Comparison of ENCODE assay signal across 8 cellular contexts in genomic region chr19:46659151-46660007, GRCh38. TPM values are rescaled to one million over a fixed set of nuclear protein-coding genes. Genes with fewer than 3 reads are reported as not detected.
DNase-seq lines count a peak whose midpoint lies in the region; ATAC-seq, FAIRE-seq and TF ChIP-seq lines count a peak whose summit lies in the region.

No MANE protein-coding gene starts in this region.

- H3K4me1 ChIP-seq in KMS-11 (ENCODE audit: low read depth, poor library complexity, severe bottlenecking) = peaks cover 32% of the 10 kb centered on the region
- H3K4me1 ChIP-seq in K562 (replicated peaks in 1 of 2; ENCODE audit: control insufficient read depth in 2 of 2, insufficient read depth in 2 of 2, low read length in 2 of 2) = peaks cover 27 to 30% of the 10 kb centered on the region in 2 experiments
- H3K4me1 ChIP-seq in upper lobe of left lung = peaks cover 20 to 29% (median 27%) of the 10 kb centered on the region in 4 donors

- no peaks in the 10 kb centered on the region for H3K9me3 Mint-ChIP-seq in memory B cell

- no peaks in the 10 kb centered on the region for H3K79me2 ChIP-seq in KMS-11 (ENCODE audit: insufficient read depth, low read depth)
- H3K79me2 ChIP-seq in K562 (ENCODE audit: control insufficient read depth, insufficient read depth, low read length) = no peaks in the 10 kb centered on the region

- TF ChIP-seq CTCF in BJ (IDR thresholded peaks at IDR 0.05; ENCODE audit: insufficient read depth, low read depth, low read length) (no peak), KMS-11 (conservative IDR thresholded peaks at IDR 0.05; ENCODE audit: low read depth, low read length) (no peak), K562 (IDR thresholded peaks at IDR 0.05 in 2 of 3, conservative IDR thresholded peaks at IDR 0.05 in 1 of 3; ENCODE audit: insufficient read depth in 2 of 3, low read depth in 1 of 3, low read length in 3 of 3) (no peak), upper lobe of left lung (IDR thresholded peaks at IDR 0.05) (no peak)

- H3K27ac Mint-ChIP-seq in memory B cell = no peak overlapping the region

- intact Hi-C loops in K562 (cut with micrococcal nuclease) = no loop called here

- ATAC-seq in K562 (peak; percentile 42), memory B cell (ENCODE audit: low read depth) (no peak), upper lobe of left lung (ENCODE audit: low FRiP score in 2 of 2) (no peak), HG02571 (IDR thresholded peaks at IDR 0.05; ENCODE audit: unreplicated experiment) (no peak), HG02678 (IDR thresholded peaks at IDR 0.05; ENCODE audit: unreplicated experiment) (no peak), GM21360 (IDR thresholded peaks at IDR 0.05; ENCODE audit: unreplicated experiment) (no peak)

- no TSS peak for BruUV-seq in K562 (replicated peaks; lab: Mats Ljungman, UMichigan)

- H3K36me3 ChIP-seq in BJ (ENCODE audit: control insufficient read depth, insufficient read depth, low read length) = no peaks in the 10 kb centered on the region
- no peaks in the 10 kb centered on the region for H3K36me3 ChIP-seq in KMS-11 (ENCODE audit: insufficient read depth)
- no peaks in the 10 kb centered on the region for H3K36me3 ChIP-seq in K562 (ENCODE audit: control insufficient read depth, insufficient read depth, low read length)
- H3K36me3 ChIP-seq in upper lobe of left lung = no peaks in the 10 kb centered on the region

- H3K27ac ChIP-seq in KMS-11 = no peak overlapping the region
- peak overlapping the region; percentile 54; the same call in 2 of the 3 replicates for H3K27ac ChIP-seq in K562 (ENCODE audit: extremely low read depth, low read depth, low read length)
- H3K27ac ChIP-seq in upper lobe of left lung = peak overlapping the region; percentile 53 to 83 (median 76)

- DNase-seq in BJ (ENCODE audit: low read depth) = no peak
- peak; percentile 88 to 92 (median 91) for DNase-seq in K562 (ENCODE audit: extremely low read depth in 1 of 4, low spot score in 3 of 4)
- DNase-seq in memory B cell (ENCODE audit: low spot score in 2 of 2) = no peak
- DNase-seq in upper lobe of left lung = peak in 1 of 2 donors; percentile 75

- TF ChIP-seq RAD21 in K562 (CRISPR knock-in tag; conservative IDR thresholded peaks at IDR 0.05 in 1 of 2, IDR thresholded peaks at IDR 0.05 in 1 of 2) = no peak

- TF ChIP-seq POLR2A in K562 (conservative IDR thresholded peaks at IDR 0.05) = no peak
- no peak for TF ChIP-seq POLR2A in upper lobe of left lung (IDR thresholded peaks at IDR 0.05)

- CTCF ChIA-PET in BJ (lab: Yijun Ruan, JAX) = interaction anchor here (0.6 to 11.4 kb wide), 4 partner anchors 9 to 48 kb away, joined by 3 to 347 read pairs (median 6); partner anchors contain the start of genes CALM3 and GNG8
- CTCF ChIA-PET in K562 (lab: Yijun Ruan, JAX; ENCODE audit: low intra/inter-chr PET ratio) = no interaction called here

- H3K9ac ChIP-seq in KMS-11 (no peak overlapping the region), K562 (ENCODE audit: insufficient read depth in 1 of 2, low read depth in 2 of 2, low read length in 2 of 2) (peak overlapping the region; percentile 32 to 83; a peak in 3 of 4 replicates)

- peaks cover 14% of the 10 kb centered on the region for H3K4me1 Mint-ChIP-seq in memory B cell

- H3K4me2 ChIP-seq in KMS-11 = peak overlapping the region; percentile 30; the same call in 1 of the 2 replicates
- H3K4me2 ChIP-seq in K562 (ENCODE audit: insufficient read depth, low read length) = peak overlapping the region; percentile 80

- peak overlapping the region; percentile 65 for H3K4me3 Mint-ChIP-seq in memory B cell

- in situ Hi-C loops in K562 (cut with MboI) = loop anchor here (5.0 kb wide), 1 partner anchor 47 kb away; no protein-coding TSS in a partner anchor

- TF ChIP-seq EP300 in K562 (IDR thresholded peaks at IDR 0.05; ENCODE audit: low read length) = peak; percentile 11; the same call in 1 of the 2 replicates
- TF ChIP-seq EP300 in upper lobe of left lung (IDR thresholded peaks at IDR 0.05) = no peak

- H3K9me1 ChIP-seq in K562 (ENCODE audit: control insufficient read depth, insufficient read depth, low read length) = no peaks in the 10 kb centered on the region

- POLR2A ChIA-PET in BJ (lab: Charles Lee) = no interaction called here
- POLR2A ChIA-PET in K562 (lab: Yijun Ruan, JAX) = interaction anchor here (0.9 kb wide), 1 partner anchor 297 kb away, joined by 3 read pairs; no protein-coding TSS in a partner anchor

- H3K4me3 ChIP-seq in BJ (ENCODE audit: low read depth, low read length) (peak overlapping the region; percentile 75), KMS-11 (IDR thresholded peaks at IDR 0.05; ENCODE audit: insufficient read depth, low read depth, low read length) (no peak overlapping the region), K562 (peak overlapping the region; percentile 54), upper lobe of left lung (peak overlapping the region in 3 of 4 donors; percentile 46 to 61 (median 56))

- 2% methylated on average over 15 of the region's 28 CpGs for WGBS in K562 (ENCODE audit: insufficient coverage, low coverage, missing lambda C conversion rate)
- 4 to 7% methylated on average over 25 to 27 of the region's 28 CpGs for WGBS in upper lobe of left lung, 2 donors

- H4K20me1 ChIP-seq in KMS-11 (ENCODE audit: insufficient read depth) = no peaks in the 10 kb centered on the region
- no peaks in the 10 kb centered on the region for H4K20me1 ChIP-seq in K562 (replicated peaks; ENCODE audit: control insufficient read depth, insufficient read depth, low read length)

- no peak overlapping the region for H2AFZ ChIP-seq in KMS-11 (ENCODE audit: low read depth)
- peak overlapping the region; percentile 75 for H2AFZ ChIP-seq in K562 (ENCODE audit: low read depth, low read length)

- no peaks in the 10 kb centered on the region for H3K36me3 Mint-ChIP-seq in memory B cell

- H3K27me3 ChIP-seq in BJ (ENCODE audit: control insufficient read depth, insufficient read depth, low read length) (no peaks in the 10 kb centered on the region), KMS-11 (ENCODE audit: insufficient read depth, low read depth) (peaks cover 76% of the 10 kb centered on the region), K562 (ENCODE audit: control insufficient read depth in 2 of 2, insufficient read depth in 2 of 2, low read length in 2 of 2) (no peaks in the 10 kb centered on the region), upper lobe of left lung (peaks cover 0 to 20% (median 11%) of the 10 kb centered on the region in 4 donors)

- H3K9me3 ChIP-seq in K562 (replicated peaks; ENCODE audit: control insufficient read depth, insufficient read depth, low read depth, low read length) (no peaks in the 10 kb centered on the region), upper lobe of left lung (no peaks in the 10 kb centered on the region)

- FAIRE-seq in K562 (lab: Jason Lieb, UNC) = peak; percentile 84

- peaks cover 18% of the 10 kb centered on the region for H3K27me3 Mint-ChIP-seq in memory B cell

RNA-seq across cellular contexts. Expression of gene DACT3, which starts 1.6 kb away (rescaled TPM):
- polyA plus RNA-seq in BJ (2011; rRNA removed) (6.2 and 7.1 TPM in 2 replicates), K562 (2011; rRNA removed) (3.3 and 3.5 TPM in 2 replicates), K562 (2014; fragmentation: Illumina TruSeq; extraction: Trizol) (4.1 and 4.2 TPM in 2 replicates), K562 (2014; fragmentation: Nextera tagmentation; extraction: Ambion mirVana) (under 1 TPM; 0.67 to 0.83 TPM), K562 (2014; rRNA removed) (3.3 and 5.1 TPM in 2 replicates)
- 4.1 and 5.5 TPM in 2 replicates for polyA minus RNA-seq in BJ (2011; rRNA and poly(A)+ RNA removed)
- 6.5 and 10.4 TPM in 2 replicates for total RNA-seq in K562 (2011; cell fraction: chromatin; rRNA removed; ENCODE audit: low replicate concordance)
- 5.1 and 6.8 TPM in 2 replicates for total RNA-seq in K562 (2011; cell fraction: nucleolus; rRNA removed)
- total RNA-seq in K562 (2011; cell fraction: nucleoplasm; rRNA removed) = 6.0 and 8.6 TPM in 2 replicates
- total RNA-seq in K562 (2014; rRNA removed) (4.7 and 6.5 TPM in 2 replicates), K562 (2014; rRNA removed; fragmentation: Illumina TruSeq; extraction: Trizol) (2.8 TPM in 2 replicates), K562 (2015; rRNA removed; fragmentation: Illumina TruSeq; extraction: Trizol) (2.3 and 2.5 TPM in 2 replicates), K562 (2021) (5.9 and 6.5 TPM in 2 replicates), upper lobe of left lung (10 to 100 TPM in 2 of 6 donors, 1 to 10 TPM in 4; 1.8 to 12.0 (median 4.0) TPM)
- 3.0 and 6.0 TPM in 2 replicates for polyA plus RNA-seq in K562 (2011; cell fraction: cytosol; rRNA removed)
- polyA plus RNA-seq in K562 (2011; cell fraction: nucleus; rRNA removed) = 3.7 and 5.0 TPM in 2 replicates
- 1.3 and 2.1 TPM in 2 replicates for polyA plus RNA-seq in K562 (2012)
- polyA minus RNA-seq in K562 (2011; rRNA and poly(A)+ RNA removed) = 1.9 and 3.0 TPM in 2 replicates
- polyA minus RNA-seq in K562 (2011; cell fraction: cytosol; rRNA and poly(A)+ RNA removed) = 2.0 and 2.5 TPM in 2 replicates
- 0.67 and 1.1 TPM in 2 replicates for polyA minus RNA-seq in K562 (2011; cell fraction: nucleus; rRNA and poly(A)+ RNA removed)

RNA-seq across cellular contexts. Expression of gene GNG8, which starts 23.4 kb away (rescaled TPM):
- not detected in 2 replicates for polyA plus RNA-seq in BJ (2011; rRNA removed)
- polyA minus RNA-seq in BJ (2011; rRNA and poly(A)+ RNA removed) = not detected in 2 replicates
- total RNA-seq in K562 (2011; cell fraction: chromatin; rRNA removed; ENCODE audit: low replicate concordance) = not detected in 2 replicates
- not detected in 2 replicates for total RNA-seq in K562 (2011; cell fraction: nucleolus; rRNA removed)
- total RNA-seq in K562 (2011; cell fraction: nucleoplasm; rRNA removed) = not detected in 2 replicates
- not detected in 2 replicates for total RNA-seq in K562 (2014; rRNA removed)
- not detected in 2 replicates for total RNA-seq in K562 (2014; rRNA removed; fragmentation: Illumina TruSeq; extraction: Trizol)
- not detected in 2 replicates for total RNA-seq in K562 (2015; rRNA removed; fragmentation: Illumina TruSeq; extraction: Trizol)
- total RNA-seq in K562 (2021) = not detected in 2 replicates
- not detected in 2 replicates for polyA plus RNA-seq in K562 (2011; rRNA removed)
- not detected in 2 replicates for polyA plus RNA-seq in K562 (2011; cell fraction: cytosol; rRNA removed)
- not detected in 2 replicates for polyA plus RNA-seq in K562 (2011; cell fraction: nucleus; rRNA removed)
- polyA plus RNA-seq in K562 (2012) = not detected in 2 replicates
- not detected in 2 replicates for polyA plus RNA-seq in K562 (2014; fragmentation: Illumina TruSeq; extraction: Trizol)
- polyA plus RNA-seq in K562 (2014; fragmentation: Nextera tagmentation; extraction: Ambion mirVana) = 1 to 10 TPM in 1 of 2 experiments, not detected in 1; 1.3 TPM
- polyA plus RNA-seq in K562 (2014; rRNA removed) = not detected in 2 replicates
- polyA minus RNA-seq in K562 (2011; rRNA and poly(A)+ RNA removed) = not detected in 2 replicates
- polyA minus RNA-seq in K562 (2011; cell fraction: cytosol; rRNA and poly(A)+ RNA removed) = not detected in 2 replicates
- not detected in 2 replicates for polyA minus RNA-seq in K562 (2011; cell fraction: nucleus; rRNA and poly(A)+ RNA removed)
- total RNA-seq in upper lobe of left lung = not detected

RNA-seq across cellular contexts. Expression of gene PTGIR, which starts 34.5 kb away (rescaled TPM):
- polyA plus RNA-seq in BJ (2011; rRNA removed) = 16.9 and 27.8 TPM in 2 replicates
- 9.5 and 13.1 TPM in 2 replicates for polyA minus RNA-seq in BJ (2011; rRNA and poly(A)+ RNA removed)
- total RNA-seq in K562 (2011; cell fraction: chromatin; rRNA removed; ENCODE audit: low replicate concordance) = 3.0 and 9.9 TPM in 2 replicates
- total RNA-seq in K562 (2011; cell fraction: nucleolus; rRNA removed) = 4.3 and 7.3 TPM in 2 replicates
- 3.1 and 3.6 TPM in 2 replicates for total RNA-seq in K562 (2011; cell fraction: nucleoplasm; rRNA removed)
- 0.61 and 1.5 TPM in 2 replicates for total RNA-seq in K562 (2014; rRNA removed)
- total RNA-seq in K562 (2014; rRNA removed; fragmentation: Illumina TruSeq; extraction: Trizol) = 0.18 and 0.45 TPM in 2 replicates
- total RNA-seq in K562 (2015; rRNA removed; fragmentation: Illumina TruSeq; extraction: Trizol) = 0.30 and 0.36 TPM in 2 replicates
- total RNA-seq in K562 (2021) = 1.4 and 1.9 TPM in 2 replicates
- 1.7 and 2.0 TPM in 2 replicates for polyA plus RNA-seq in K562 (2011; rRNA removed)
- polyA plus RNA-seq in K562 (2011; cell fraction: cytosol; rRNA removed) = 1.6 and 7.6 TPM in 2 replicates
- 3.7 and 12.1 TPM in 2 replicates for polyA plus RNA-seq in K562 (2011; cell fraction: nucleus; rRNA removed)
- 0.46 and 0.89 TPM in 2 replicates for polyA plus RNA-seq in K562 (2012)
- 0.58 and 0.65 TPM in 2 replicates for polyA plus RNA-seq in K562 (2014; fragmentation: Illumina TruSeq; extraction: Trizol)
- under 1 TPM in 1 of 2 experiments, not detected in 1; 0.11 TPM for polyA plus RNA-seq in K562 (2014; fragmentation: Nextera tagmentation; extraction: Ambion mirVana)
- 1.7 and 3.4 TPM in 2 replicates for polyA plus RNA-seq in K562 (2014; rRNA removed)
- polyA minus RNA-seq in K562 (2011; rRNA and poly(A)+ RNA removed) = 0.24 and 0.35 TPM in 2 replicates
- polyA minus RNA-seq in K562 (2011; cell fraction: cytosol; rRNA and poly(A)+ RNA removed) = 0.38 TPM in 1 of 2 replicates, not detected in the other
- polyA minus RNA-seq in K562 (2011; cell fraction: nucleus; rRNA and poly(A)+ RNA removed) = 1.1 and 1.2 TPM in 2 replicates
- 10 to 100 TPM in 3 of 6 donors, 1 to 10 TPM in 3; 6.4 to 26.0 (median 11.1) TPM for total RNA-seq in upper lobe of left lung

RNA-seq across cellular contexts. Expression of gene PRKD2, which starts 57.5 kb away (rescaled TPM):
- polyA plus RNA-seq in BJ (2011; rRNA removed) = 11.4 and 19.4 TPM in 2 replicates
- polyA minus RNA-seq in BJ (2011; rRNA and poly(A)+ RNA removed) = 16.8 and 22.1 TPM in 2 replicates
- 31.5 and 62.0 TPM in 2 replicates for total RNA-seq in K562 (2011; cell fraction: chromatin; rRNA removed; ENCODE audit: low replicate concordance)
- total RNA-seq in K562 (2011; cell fraction: nucleolus; rRNA removed) = 35.2 and 35.7 TPM in 2 replicates
- total RNA-seq in K562 (2011; cell fraction: nucleoplasm; rRNA removed) = 32.3 and 33.7 TPM in 2 replicates
- total RNA-seq in K562 (2014; rRNA removed) = 29.2 and 35.1 TPM in 2 replicates
- total RNA-seq in K562 (2014; rRNA removed; fragmentation: Illumina TruSeq; extraction: Trizol) = 9.9 and 15.0 TPM in 2 replicates
- 14.9 and 19.0 TPM in 2 replicates for total RNA-seq in K562 (2015; rRNA removed; fragmentation: Illumina TruSeq; extraction: Trizol)
- 57.3 and 60.0 TPM in 2 replicates for total RNA-seq in K562 (2021)
- 11.0 and 11.1 TPM in 2 replicates for polyA plus RNA-seq in K562 (2011; rRNA removed)
- 11.6 and 24.2 TPM in 2 replicates for polyA plus RNA-seq in K562 (2011; cell fraction: cytosol; rRNA removed)
- 22.8 and 41.1 TPM in 2 replicates for polyA plus RNA-seq in K562 (2011; cell fraction: nucleus; rRNA removed)
- 36.8 and 42.8 TPM in 2 replicates for polyA plus RNA-seq in K562 (2012)
- polyA plus RNA-seq in K562 (2014; fragmentation: Illumina TruSeq; extraction: Trizol) = 23.8 and 34.1 TPM in 2 replicates
- 1 to 10 TPM; 1.8 to 4.9 TPM for polyA plus RNA-seq in K562 (2014; fragmentation: Nextera tagmentation; extraction: Ambion mirVana)
- polyA plus RNA-seq in K562 (2014; rRNA removed) = 21.1 and 22.4 TPM in 2 replicates
- polyA minus RNA-seq in K562 (2011; rRNA and poly(A)+ RNA removed) = 10.5 and 13.4 TPM in 2 replicates
- 26.9 and 30.1 TPM in 2 replicates for polyA minus RNA-seq in K562 (2011; cell fraction: cytosol; rRNA and poly(A)+ RNA removed)
- polyA minus RNA-seq in K562 (2011; cell fraction: nucleus; rRNA and poly(A)+ RNA removed) = 9.0 and 10.6 TPM in 2 replicates
- total RNA-seq in upper lobe of left lung = 10 to 100 TPM; 25.2 to 65.4 (median 50.3) TPM

RNA-seq across cellular contexts. Expression of gene CALM3, which starts 58.2 kb away (rescaled TPM):
- polyA plus RNA-seq in BJ (2011; rRNA removed) = 516 and 517 TPM in 2 replicates
- polyA minus RNA-seq in BJ (2011; rRNA and poly(A)+ RNA removed) = 100 and 115 TPM in 2 replicates
- total RNA-seq in K562 (2011; cell fraction: chromatin; rRNA removed; ENCODE audit: low replicate concordance) = 68.2 and 118 TPM in 2 replicates
- 47.8 and 53.5 TPM in 2 replicates for total RNA-seq in K562 (2011; cell fraction: nucleolus; rRNA removed)
- 91.9 and 153 TPM in 2 replicates for total RNA-seq in K562 (2011; cell fraction: nucleoplasm; rRNA removed)
- 149 and 180 TPM in 2 replicates for total RNA-seq in K562 (2014; rRNA removed)
- 126 and 150 TPM in 2 replicates for total RNA-seq in K562 (2014; rRNA removed; fragmentation: Illumina TruSeq; extraction: Trizol)
- total RNA-seq in K562 (2015; rRNA removed; fragmentation: Illumina TruSeq; extraction: Trizol) = 154 and 156 TPM in 2 replicates
- 277 TPM in 2 replicates for total RNA-seq in K562 (2021)
- polyA plus RNA-seq in K562 (2011; rRNA removed) = 255 and 327 TPM in 2 replicates
- 230 and 235 TPM in 2 replicates for polyA plus RNA-seq in K562 (2011; cell fraction: cytosol; rRNA removed)
- polyA plus RNA-seq in K562 (2011; cell fraction: nucleus; rRNA removed) = 152 and 155 TPM in 2 replicates
- 203 and 388 TPM in 2 replicates for polyA plus RNA-seq in K562 (2012)
- 307 and 350 TPM in 2 replicates for polyA plus RNA-seq in K562 (2014; fragmentation: Illumina TruSeq; extraction: Trizol)
- polyA plus RNA-seq in K562 (2014; fragmentation: Nextera tagmentation; extraction: Ambion mirVana) = 10 to 100 TPM; 34.6 to 40.2 TPM
- 266 and 273 TPM in 2 replicates for polyA plus RNA-seq in K562 (2014; rRNA removed)
- polyA minus RNA-seq in K562 (2011; rRNA and poly(A)+ RNA removed) = 333 and 438 TPM in 2 replicates
- polyA minus RNA-seq in K562 (2011; cell fraction: cytosol; rRNA and poly(A)+ RNA removed) = 82.3 and 91.6 TPM in 2 replicates
- 20.3 and 36.9 TPM in 2 replicates for polyA minus RNA-seq in K562 (2011; cell fraction: nucleus; rRNA and poly(A)+ RNA removed)
- total RNA-seq in upper lobe of left lung = 100 to 1,000 TPM in 4 of 6 donors, 10 to 100 TPM in 2; 74.4 to 176 (median 123) TPM

Comparison
In these comparisons a context has a peak if more than half of its experiments do, and no peak if none do; other contexts are left out.
1. DNase-seq: peak in K562 (4 of 4); none in BJ (single experiment) and memory B cell (0 of 2).